1 cellular context compared by ENCODE assay signal in the genomic region with DNA sequence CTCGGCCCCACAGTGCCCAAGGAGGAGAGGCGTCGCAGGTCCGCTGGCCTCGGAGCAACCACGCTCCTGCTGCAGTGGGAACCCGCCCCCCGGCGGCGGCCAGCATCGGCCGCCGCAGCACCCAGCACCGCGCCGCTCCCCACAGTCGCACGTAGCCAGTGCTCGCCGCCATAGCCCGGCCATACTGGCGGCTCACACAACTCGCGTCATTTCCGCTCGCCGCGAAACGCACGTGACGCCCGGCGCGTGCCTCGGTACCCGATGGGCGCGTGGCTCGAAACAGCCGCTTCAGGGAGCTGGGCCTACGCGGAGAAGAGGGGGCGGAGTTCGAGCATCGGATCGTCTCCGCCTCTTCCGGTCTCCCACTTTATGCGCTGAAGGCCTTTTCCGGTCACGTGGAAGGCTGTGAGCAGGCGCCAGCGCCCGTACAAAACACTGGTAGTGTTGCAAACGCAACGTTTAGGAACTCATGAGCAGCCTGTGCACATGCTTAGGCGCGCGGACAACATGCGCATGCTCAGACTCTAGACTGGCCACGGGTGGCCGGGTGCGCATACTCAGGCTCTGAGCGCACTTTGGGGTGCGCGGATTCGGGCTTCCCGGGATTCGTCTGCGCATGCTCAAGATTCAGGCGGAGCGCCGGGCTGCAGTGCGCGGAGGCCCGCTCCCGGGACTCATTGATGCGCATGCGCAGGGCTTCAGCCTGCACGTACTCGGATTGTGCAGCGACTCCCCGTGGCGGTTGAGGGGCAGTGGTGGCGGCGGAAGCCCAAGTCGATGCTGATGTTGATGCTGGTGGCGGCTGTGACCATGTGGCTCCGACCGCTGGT.
TF ChIP-seq lines count a peak whose summit lies in the region.

A gene with protein sequence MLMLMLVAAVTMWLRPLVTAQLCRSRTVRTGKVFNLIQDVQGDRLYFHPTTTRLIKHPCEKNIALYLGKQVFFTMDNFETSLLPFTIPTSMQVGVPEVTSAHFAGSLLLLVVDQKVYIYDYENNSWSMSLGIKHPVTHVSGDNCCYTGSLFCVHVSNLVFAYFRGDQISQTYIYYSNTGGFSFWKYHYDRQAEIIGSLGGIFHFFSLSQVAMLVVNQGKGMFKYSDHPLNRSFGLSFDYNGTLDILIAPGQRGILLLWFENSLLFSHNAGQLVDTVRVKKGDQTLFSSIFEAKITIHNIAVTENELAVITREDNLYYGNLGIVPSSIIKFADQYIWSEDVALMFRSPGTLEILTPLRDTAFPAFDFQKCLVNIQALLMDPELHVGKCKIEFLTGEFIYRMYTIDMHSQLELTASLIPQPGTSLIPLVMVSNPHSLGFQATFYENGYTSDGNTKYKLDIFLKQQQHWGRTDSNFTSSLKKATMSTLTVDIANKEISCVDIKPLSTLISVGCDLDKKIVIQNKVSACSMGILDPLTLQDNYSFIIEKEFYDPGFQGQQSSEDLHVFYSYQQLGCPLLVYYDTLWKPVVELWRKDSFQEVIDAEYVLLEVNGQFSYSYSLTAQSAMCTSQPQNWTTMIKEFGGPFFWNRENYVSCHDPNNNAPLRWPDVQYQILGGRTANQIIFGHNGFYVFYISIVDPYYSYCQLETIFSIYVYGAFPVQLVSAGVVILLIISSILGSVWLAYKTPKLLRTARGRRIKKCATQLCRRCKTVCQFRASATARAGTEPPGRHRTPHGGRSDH (plus strand): TSS at position 677 of the 830 bp plus-strand sequence. CDS start 101 bp downstream, at position 778.
A gene with protein sequence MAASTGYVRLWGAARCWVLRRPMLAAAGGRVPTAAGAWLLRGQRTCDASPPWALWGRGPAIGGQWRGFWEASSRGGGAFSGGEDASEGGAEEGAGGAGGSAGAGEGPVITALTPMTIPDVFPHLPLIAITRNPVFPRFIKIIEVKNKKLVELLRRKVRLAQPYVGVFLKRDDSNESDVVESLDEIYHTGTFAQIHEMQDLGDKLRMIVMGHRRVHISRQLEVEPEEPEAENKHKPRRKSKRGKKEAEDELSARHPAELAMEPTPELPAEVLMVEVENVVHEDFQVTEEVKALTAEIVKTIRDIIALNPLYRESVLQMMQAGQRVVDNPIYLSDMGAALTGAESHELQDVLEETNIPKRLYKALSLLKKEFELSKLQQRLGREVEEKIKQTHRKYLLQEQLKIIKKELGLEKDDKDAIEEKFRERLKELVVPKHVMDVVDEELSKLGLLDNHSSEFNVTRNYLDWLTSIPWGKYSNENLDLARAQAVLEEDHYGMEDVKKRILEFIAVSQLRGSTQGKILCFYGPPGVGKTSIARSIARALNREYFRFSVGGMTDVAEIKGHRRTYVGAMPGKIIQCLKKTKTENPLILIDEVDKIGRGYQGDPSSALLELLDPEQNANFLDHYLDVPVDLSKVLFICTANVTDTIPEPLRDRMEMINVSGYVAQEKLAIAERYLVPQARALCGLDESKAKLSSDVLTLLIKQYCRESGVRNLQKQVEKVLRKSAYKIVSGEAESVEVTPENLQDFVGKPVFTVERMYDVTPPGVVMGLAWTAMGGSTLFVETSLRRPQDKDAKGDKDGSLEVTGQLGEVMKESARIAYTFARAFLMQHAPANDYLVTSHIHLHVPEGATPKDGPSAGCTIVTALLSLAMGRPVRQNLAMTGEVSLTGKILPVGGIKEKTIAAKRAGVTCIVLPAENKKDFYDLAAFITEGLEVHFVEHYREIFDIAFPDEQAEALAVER (minus strand): TSS at position 186 of the 830 bp plus-strand sequence. CDS start 14 bp downstream, at position 172.

TF ChIP-seq in WTC11, 78 proteins besides CTCF, POLR2A, EP300 and RAD21 (continued from another document):
- TF ChIP-seq, protein P1, sequence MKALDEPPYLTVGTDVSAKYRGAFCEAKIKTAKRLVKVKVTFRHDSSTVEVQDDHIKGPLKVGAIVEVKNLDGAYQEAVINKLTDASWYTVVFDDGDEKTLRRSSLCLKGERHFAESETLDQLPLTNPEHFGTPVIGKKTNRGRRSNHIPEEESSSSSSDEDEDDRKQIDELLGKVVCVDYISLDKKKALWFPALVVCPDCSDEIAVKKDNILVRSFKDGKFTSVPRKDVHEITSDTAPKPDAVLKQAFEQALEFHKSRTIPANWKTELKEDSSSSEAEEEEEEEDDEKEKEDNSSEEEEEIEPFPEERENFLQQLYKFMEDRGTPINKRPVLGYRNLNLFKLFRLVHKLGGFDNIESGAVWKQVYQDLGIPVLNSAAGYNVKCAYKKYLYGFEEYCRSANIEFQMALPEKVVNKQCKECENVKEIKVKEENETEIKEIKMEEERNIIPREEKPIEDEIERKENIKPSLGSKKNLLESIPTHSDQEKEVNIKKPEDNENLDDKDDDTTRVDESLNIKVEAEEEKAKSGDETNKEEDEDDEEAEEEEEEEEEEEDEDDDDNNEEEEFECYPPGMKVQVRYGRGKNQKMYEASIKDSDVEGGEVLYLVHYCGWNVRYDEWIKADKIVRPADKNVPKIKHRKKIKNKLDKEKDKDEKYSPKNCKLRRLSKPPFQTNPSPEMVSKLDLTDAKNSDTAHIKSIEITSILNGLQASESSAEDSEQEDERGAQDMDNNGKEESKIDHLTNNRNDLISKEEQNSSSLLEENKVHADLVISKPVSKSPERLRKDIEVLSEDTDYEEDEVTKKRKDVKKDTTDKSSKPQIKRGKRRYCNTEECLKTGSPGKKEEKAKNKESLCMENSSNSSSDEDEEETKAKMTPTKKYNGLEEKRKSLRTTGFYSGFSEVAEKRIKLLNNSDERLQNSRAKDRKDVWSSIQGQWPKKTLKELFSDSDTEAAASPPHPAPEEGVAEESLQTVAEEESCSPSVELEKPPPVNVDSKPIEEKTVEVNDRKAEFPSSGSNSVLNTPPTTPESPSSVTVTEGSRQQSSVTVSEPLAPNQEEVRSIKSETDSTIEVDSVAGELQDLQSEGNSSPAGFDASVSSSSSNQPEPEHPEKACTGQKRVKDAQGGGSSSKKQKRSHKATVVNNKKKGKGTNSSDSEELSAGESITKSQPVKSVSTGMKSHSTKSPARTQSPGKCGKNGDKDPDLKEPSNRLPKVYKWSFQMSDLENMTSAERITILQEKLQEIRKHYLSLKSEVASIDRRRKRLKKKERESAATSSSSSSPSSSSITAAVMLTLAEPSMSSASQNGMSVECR (CRISPR knock-in tag; IDR thresholded peaks at IDR 0.05; ENCODE audit: borderline replicate concordance), result 0 out of 2 replicates have a peak, but pooled peaks have one; percentile 60
- TF ChIP-seq ESRRA (CRISPR knock-in tag; IDR thresholded peaks at IDR 0.05; ENCODE audit: borderline replicate concordance), result peak; percentile 60; the same call in 1 of the 2 replicates
- peak; percentile 77; the same call in 1 of the 2 replicates for TF ChIP-seq CBFB (CRISPR knock-in tag; IDR thresholded peaks at IDR 0.05; ENCODE audit: low read depth)
- peak; percentile 98 for TF ChIP-seq FOXK1 (CRISPR knock-in tag; IDR thresholded peaks at IDR 0.05)
- peak; percentile 95 for TF ChIP-seq GABPB1 (CRISPR knock-in tag; IDR thresholded peaks at IDR 0.05)
- TF ChIP-seq ETV6 (CRISPR knock-in tag; IDR thresholded peaks at IDR 0.05), result peak; percentile 60
- TF ChIP-seq, protein P2, sequence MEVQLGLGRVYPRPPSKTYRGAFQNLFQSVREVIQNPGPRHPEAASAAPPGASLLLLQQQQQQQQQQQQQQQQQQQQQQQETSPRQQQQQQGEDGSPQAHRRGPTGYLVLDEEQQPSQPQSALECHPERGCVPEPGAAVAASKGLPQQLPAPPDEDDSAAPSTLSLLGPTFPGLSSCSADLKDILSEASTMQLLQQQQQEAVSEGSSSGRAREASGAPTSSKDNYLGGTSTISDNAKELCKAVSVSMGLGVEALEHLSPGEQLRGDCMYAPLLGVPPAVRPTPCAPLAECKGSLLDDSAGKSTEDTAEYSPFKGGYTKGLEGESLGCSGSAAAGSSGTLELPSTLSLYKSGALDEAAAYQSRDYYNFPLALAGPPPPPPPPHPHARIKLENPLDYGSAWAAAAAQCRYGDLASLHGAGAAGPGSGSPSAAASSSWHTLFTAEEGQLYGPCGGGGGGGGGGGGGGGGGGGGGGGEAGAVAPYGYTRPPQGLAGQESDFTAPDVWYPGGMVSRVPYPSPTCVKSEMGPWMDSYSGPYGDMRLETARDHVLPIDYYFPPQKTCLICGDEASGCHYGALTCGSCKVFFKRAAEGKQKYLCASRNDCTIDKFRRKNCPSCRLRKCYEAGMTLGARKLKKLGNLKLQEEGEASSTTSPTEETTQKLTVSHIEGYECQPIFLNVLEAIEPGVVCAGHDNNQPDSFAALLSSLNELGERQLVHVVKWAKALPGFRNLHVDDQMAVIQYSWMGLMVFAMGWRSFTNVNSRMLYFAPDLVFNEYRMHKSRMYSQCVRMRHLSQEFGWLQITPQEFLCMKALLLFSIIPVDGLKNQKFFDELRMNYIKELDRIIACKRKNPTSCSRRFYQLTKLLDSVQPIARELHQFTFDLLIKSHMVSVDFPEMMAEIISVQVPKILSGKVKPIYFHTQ (CRISPR knock-in tag; IDR thresholded peaks at IDR 0.05), result 0 out of 2 replicates have a peak, but pooled peaks have one; percentile 19
- TF ChIP-seq, protein P3, sequence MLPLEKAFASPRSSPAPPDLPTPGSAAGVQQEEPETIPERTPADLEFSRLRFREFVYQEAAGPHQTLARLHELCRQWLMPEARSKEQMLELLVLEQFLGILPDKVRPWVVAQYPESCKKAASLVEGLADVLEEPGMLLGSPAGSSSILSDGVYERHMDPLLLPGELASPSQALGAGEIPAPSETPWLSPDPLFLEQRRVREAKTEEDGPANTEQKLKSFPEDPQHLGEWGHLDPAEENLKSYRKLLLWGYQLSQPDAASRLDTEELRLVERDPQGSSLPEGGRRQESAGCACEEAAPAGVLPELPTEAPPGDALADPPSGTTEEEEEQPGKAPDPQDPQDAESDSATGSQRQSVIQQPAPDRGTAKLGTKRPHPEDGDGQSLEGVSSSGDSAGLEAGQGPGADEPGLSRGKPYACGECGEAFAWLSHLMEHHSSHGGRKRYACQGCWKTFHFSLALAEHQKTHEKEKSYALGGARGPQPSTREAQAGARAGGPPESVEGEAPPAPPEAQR (CRISPR knock-in tag; IDR thresholded peaks at IDR 0.05), result no peak
- peak; percentile 51; the same call in 1 of the 2 replicates for TF ChIP-seq KAT7 (CRISPR knock-in tag; IDR thresholded peaks at IDR 0.05; ENCODE audit: borderline replicate concordance)
- TF ChIP-seq GRHL2 (CRISPR knock-in tag; IDR thresholded peaks at IDR 0.05; ENCODE audit: insufficient replicate concordance, severe bottlenecking), result no peak
- TF ChIP-seq, protein P4, sequence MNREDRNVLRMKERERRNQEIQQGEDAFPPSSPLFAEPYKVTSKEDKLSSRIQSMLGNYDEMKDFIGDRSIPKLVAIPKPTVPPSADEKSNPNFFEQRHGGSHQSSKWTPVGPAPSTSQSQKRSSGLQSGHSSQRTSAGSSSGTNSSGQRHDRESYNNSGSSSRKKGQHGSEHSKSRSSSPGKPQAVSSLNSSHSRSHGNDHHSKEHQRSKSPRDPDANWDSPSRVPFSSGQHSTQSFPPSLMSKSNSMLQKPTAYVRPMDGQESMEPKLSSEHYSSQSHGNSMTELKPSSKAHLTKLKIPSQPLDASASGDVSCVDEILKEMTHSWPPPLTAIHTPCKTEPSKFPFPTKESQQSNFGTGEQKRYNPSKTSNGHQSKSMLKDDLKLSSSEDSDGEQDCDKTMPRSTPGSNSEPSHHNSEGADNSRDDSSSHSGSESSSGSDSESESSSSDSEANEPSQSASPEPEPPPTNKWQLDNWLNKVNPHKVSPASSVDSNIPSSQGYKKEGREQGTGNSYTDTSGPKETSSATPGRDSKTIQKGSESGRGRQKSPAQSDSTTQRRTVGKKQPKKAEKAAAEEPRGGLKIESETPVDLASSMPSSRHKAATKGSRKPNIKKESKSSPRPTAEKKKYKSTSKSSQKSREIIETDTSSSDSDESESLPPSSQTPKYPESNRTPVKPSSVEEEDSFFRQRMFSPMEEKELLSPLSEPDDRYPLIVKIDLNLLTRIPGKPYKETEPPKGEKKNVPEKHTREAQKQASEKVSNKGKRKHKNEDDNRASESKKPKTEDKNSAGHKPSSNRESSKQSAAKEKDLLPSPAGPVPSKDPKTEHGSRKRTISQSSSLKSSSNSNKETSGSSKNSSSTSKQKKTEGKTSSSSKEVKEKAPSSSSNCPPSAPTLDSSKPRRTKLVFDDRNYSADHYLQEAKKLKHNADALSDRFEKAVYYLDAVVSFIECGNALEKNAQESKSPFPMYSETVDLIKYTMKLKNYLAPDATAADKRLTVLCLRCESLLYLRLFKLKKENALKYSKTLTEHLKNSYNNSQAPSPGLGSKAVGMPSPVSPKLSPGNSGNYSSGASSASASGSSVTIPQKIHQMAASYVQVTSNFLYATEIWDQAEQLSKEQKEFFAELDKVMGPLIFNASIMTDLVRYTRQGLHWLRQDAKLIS (CRISPR knock-in tag; IDR thresholded peaks at IDR 0.05; ENCODE audit: borderline replicate concordance), result no peak
- TF ChIP-seq, protein P5, sequence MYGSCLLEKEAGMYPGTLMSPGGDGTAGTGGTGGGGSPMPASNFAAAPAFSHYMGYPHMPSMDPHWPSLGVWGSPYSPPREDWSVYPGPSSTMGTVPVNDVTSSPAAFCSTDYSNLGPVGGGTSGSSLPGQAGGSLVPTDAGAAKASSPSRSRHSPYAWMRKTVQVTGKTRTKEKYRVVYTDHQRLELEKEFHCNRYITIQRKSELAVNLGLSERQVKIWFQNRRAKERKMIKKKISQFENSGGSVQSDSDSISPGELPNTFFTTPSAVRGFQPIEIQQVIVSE (CRISPR knock-in tag; IDR thresholded peaks at IDR 0.05; ENCODE audit: borderline replicate concordance), result no peak
- TF ChIP-seq ATF1 (CRISPR knock-in tag; IDR thresholded peaks at IDR 0.05), result 0 out of 2 replicates have a peak, but pooled peaks have one; percentile 44
- TF ChIP-seq, protein P6, sequence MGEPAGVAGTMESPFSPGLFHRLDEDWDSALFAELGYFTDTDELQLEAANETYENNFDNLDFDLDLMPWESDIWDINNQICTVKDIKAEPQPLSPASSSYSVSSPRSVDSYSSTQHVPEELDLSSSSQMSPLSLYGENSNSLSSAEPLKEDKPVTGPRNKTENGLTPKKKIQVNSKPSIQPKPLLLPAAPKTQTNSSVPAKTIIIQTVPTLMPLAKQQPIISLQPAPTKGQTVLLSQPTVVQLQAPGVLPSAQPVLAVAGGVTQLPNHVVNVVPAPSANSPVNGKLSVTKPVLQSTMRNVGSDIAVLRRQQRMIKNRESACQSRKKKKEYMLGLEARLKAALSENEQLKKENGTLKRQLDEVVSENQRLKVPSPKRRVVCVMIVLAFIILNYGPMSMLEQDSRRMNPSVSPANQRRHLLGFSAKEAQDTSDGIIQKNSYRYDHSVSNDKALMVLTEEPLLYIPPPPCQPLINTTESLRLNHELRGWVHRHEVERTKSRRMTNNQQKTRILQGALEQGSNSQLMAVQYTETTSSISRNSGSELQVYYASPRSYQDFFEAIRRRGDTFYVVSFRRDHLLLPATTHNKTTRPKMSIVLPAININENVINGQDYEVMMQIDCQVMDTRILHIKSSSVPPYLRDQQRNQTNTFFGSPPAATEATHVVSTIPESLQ (CRISPR knock-in tag; IDR thresholded peaks at IDR 0.05), result no peak; the same call in 1 of the 2 replicates
- no peak for TF ChIP-seq JUN (CRISPR knock-in tag; IDR thresholded peaks at IDR 0.05)
